10 cellular contexts compared by ENCODE assay signal in the genomic region with DNA sequence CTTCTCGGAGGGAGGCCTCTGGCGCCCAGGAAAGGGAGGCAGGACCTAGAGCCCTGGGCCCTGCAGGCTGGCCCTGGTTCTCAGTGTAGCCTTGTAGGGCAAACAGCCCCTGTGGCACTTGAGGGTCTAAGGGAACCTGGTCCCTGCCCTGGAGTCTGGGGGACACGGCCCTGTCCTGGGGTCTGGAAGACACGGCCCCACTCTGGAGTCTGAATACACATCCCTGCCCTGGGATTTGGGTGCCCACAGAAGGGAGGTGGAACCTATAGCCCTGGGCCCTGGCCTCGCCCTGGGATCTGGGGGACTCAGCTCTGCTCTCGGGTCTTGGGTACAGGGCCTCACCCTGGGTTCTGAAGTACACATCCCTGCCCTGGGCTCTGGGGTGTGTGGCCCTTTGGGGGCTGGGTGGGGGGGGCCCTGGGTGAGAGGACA.
"Had no signal": no experiment of that assay in that cellular context is flagged by ENCODE, and none has a peak within 500 bp of the region (broad histone marks: within the 10 kb centered on the region; RNA-seq: fewer than 3 reads in every experiment).

No MANE protein-coding gene starts in this region.

- DNase-seq: central memory CD4-positive, alpha-beta T cell; effector memory CD8-positive, alpha-beta T cell; erythroblast; stimulated activated CD4-positive, alpha-beta T cell treated with anti-CD3 and anti-CD28 coated beads, Interleukin-2, amount 100 ng/mL, for 24 hours; stimulated activated naive CD4-positive, alpha-beta T cell had no signal

- ATAC-seq: effector memory CD8-positive, alpha-beta T cell; left colon; right lobe of liver; upper lobe of right lung had no signal

- H3K27me3 Mint-ChIP-seq: progenitor cell of endocrine pancreas had no signal

- H3K27ac Mint-ChIP-seq: effector memory CD8-positive, alpha-beta T cell; progenitor cell of endocrine pancreas had no signal

- H3K36me3 ChIP-seq: right lobe of liver, suprapubic skin, upper lobe of right lung had no signal

- H3K27ac ChIP-seq: right lobe of liver, suprapubic skin, upper lobe of right lung had no signal

- H3K4me3 Mint-ChIP-seq: effector memory CD8-positive, alpha-beta T cell had no signal

- H3K4me3 ChIP-seq: right lobe of liver, suprapubic skin, upper lobe of right lung had no signal

- H3K4me1 ChIP-seq: right lobe of liver, suprapubic skin, upper lobe of right lung had no signal

- H3K27me3 ChIP-seq: right lobe of liver, suprapubic skin, upper lobe of right lung had no signal
